1 cellular context compared by ENCODE assay signal in the genomic region with DNA sequence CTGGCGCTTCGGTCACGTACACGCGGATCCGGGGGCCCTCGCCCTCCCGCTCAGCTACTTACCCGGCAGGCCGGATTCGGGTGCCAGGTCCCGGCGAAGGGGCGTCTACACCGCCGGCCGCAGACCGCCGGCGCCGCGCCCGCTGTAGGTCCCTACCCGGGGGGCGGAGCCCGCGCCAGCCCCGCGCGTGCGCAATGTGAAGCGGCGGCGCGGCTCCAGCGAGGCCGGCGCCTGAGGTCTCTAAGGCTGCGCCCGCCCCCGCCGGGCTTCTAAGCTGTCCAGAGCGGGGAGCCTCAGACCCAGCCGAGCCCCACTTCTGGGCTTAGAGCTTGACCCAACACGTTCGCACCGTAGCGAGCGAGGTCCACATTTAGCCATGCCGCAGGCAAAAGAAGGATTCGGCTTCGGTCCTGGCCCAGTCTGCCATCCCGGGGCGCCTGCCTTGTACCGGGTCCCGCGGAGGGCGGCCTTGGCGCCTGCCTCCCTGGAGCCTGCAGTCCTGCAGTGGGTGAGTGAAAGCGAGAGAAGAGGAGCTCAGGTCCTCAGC.
TF ChIP-seq lines count a peak whose summit lies in the region.

A gene with protein sequence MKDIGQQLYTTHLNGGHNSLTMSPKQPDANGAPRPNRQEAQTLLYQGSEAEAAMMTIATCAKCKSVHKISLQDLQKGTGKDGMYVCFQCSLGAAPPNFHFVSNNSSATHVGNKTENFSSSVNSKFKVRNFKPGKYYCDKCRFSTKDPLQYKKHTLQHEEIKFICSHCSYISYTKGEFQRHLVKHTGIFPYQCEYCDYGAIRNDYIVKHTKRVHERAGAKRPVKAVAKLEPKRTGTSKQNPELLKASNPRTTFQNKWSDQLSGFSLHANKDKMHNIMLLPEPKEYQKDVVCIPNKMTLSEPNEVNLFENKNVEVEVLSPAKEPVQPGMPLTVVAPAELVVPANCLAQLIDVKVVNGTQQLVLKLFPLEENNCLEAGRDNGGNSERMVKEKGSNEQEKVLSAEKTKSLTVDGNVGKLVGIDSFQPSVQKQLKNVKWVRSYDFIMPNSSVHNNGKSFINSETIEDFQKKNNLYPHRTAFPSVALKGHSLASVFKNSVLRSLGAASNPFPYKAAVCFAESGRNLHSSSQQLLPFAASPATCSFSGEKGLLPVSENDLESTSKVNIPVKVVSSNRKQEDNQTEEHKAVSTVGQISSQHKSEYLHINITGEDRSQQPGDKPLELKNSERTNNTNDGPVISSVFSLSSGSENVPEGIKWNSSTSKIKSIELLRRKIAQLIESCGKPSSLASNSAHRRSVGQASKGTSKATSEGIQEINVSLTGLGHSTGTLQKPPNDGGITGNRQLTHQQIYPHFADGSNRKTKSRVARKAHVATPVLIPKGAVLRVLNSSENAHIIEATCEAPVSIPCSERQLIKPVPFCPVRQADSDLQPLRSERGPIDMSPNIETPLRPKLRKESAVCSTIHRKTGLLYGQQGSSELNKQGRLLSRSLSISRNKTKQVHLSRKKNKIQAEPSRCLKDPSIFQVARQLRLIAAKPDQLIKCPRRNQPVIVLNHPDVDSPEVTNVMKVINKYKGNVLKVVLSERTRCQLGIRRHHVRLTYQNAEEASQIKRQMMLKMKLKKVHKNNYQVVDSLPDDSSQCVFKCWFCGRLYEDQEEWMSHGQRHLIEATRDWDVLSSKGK (minus strand): TSS at position 172 of the 547 bp plus-strand sequence. CDS start 11,098 bp downstream, outside the sequence.

TF ChIP-seq in neural cell, 6 proteins besides CTCF, POLR2A, EP300 and RAD21 (continued from another document):
- TF ChIP-seq, protein P1, sequence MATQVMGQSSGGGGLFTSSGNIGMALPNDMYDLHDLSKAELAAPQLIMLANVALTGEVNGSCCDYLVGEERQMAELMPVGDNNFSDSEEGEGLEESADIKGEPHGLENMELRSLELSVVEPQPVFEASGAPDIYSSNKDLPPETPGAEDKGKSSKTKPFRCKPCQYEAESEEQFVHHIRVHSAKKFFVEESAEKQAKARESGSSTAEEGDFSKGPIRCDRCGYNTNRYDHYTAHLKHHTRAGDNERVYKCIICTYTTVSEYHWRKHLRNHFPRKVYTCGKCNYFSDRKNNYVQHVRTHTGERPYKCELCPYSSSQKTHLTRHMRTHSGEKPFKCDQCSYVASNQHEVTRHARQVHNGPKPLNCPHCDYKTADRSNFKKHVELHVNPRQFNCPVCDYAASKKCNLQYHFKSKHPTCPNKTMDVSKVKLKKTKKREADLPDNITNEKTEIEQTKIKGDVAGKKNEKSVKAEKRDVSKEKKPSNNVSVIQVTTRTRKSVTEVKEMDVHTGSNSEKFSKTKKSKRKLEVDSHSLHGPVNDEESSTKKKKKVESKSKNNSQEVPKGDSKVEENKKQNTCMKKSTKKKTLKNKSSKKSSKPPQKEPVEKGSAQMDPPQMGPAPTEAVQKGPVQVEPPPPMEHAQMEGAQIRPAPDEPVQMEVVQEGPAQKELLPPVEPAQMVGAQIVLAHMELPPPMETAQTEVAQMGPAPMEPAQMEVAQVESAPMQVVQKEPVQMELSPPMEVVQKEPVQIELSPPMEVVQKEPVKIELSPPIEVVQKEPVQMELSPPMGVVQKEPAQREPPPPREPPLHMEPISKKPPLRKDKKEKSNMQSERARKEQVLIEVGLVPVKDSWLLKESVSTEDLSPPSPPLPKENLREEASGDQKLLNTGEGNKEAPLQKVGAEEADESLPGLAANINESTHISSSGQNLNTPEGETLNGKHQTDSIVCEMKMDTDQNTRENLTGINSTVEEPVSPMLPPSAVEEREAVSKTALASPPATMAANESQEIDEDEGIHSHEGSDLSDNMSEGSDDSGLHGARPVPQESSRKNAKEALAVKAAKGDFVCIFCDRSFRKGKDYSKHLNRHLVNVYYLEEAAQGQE (IDR thresholded peaks at IDR 0.05; ENCODE audit: borderline replicate concordance) = no peak
- no peak for TF ChIP-seq TAF1 (IDR thresholded peaks at IDR 0.05; ENCODE audit: low read depth)
